Comparison of ENCODE assay signal across 9 cellular contexts in the genomic region with DNA sequence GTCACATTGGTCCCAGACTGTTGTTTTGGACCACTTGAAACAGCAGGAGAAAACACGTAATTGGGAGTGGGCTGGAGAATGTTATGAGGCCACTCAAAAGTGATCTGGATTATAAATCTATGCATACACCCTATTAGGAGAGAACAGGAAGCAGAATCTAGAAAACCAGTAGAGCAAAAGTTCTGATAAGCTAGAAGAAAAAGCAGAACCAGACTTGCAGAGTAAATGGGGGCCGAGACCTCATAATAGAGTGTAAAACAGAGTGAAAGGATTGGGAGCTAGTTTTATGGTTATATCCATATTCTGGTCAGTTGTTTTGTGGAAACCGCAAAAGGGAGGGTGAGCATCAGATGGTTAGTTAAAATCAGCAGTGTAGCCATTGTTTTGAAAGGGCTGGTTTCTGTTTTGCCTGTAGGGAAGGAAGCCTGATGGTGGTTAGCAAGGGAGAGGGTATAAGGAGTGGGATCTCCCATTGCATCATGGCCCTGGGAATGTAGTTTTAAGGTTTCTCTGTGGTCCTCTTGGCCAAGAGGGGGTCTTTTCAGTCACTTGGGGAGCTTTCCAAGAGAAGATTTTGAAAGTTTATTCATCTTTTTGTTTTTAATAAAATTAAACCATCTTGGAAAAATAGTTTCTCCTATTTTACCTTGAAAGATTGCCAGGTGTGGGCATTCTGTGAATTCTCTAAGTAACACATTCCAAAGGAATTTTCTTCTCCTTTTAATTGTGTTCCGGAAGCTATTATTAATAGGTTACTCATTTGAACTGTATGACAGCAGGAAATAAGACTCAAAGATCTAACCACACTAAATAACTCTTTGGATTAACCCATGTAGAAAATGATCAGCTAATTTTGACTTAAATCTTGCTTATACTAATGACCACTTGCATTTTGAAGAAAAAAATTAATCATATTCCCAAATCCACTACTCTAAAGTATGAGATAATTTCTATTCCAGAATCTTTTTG. TPM values are rescaled to one million over a fixed set of nuclear protein-coding genes. Genes with fewer than 3 reads are reported as not detected.
DNase-seq lines count a peak whose midpoint lies in the region; ATAC-seq, FAIRE-seq and TF ChIP-seq lines count a peak whose summit lies in the region.
"Had no signal": no experiment of that assay in that cellular context is flagged by ENCODE, and none has a peak within 500 bp of the region (broad histone marks: within the 10 kb centered on the region; RNA-seq: fewer than 3 reads in every experiment).

No MANE protein-coding gene starts in this region.

- H3K4me3 ChIP-seq in small intestine (ENCODE audit: low read depth in 1 of 2, low read length in 2 of 2): no peak overlapping the region
- H3K4me3 ChIP-seq: psoas muscle had no signal

- peak overlapping the region; percentile 93 for H3K27ac ChIP-seq in epithelial cell of prostate
- no peak overlapping the region for H3K27ac ChIP-seq in small intestine (ENCODE audit: low read depth in 1 of 2, low read length in 1 of 2)
- H3K27ac ChIP-seq: psoas muscle had no signal

- no peaks in the 10 kb centered on the region for H3K4me1 ChIP-seq in small intestine (ENCODE audit: control insufficient read depth in 2 of 2, insufficient read depth in 1 of 2, low read depth in 1 of 2, low read length in 1 of 2)
- H3K4me1 ChIP-seq: psoas muscle had no signal

- H3K9me3 Mint-ChIP-seq in HFFc6: no peaks in the 10 kb centered on the region
- no peaks in the 10 kb centered on the region for H3K9me3 Mint-ChIP-seq in activated T-helper 17 cell treated with anti-CD3 and anti-CD28 coated beads, Interleukin-2, amount 50 U/mL, for 72 hours

- ATAC-seq in activated T-helper 17 cell treated with anti-CD3 and anti-CD28 coated beads, Interleukin-2, amount 50 U/mL, for 72 hours (replicated peaks): no peak
- ATAC-seq: psoas muscle had no signal

- no peaks in the 10 kb centered on the region for H3K27me3 ChIP-seq in small intestine (ENCODE audit: control insufficient read depth in 2 of 2, insufficient read depth in 2 of 2, low read length in 2 of 2)

- H3K27me3 Mint-ChIP-seq in HFFc6 (ENCODE audit: insufficient read depth): no peaks in the 10 kb centered on the region; the same call in 1 of the 2 replicates
- no peaks in the 10 kb centered on the region for H3K27me3 Mint-ChIP-seq in activated T-helper 17 cell treated with anti-CD3 and anti-CD28 coated beads, Interleukin-2, amount 50 U/mL, for 72 hours

- peak overlapping the region; percentile 72 for H3K27ac Mint-ChIP-seq in HFFc6
- no peak overlapping the region for H3K27ac Mint-ChIP-seq in activated T-helper 17 cell treated with anti-CD3 and anti-CD28 coated beads, Interleukin-2, amount 50 U/mL, for 72 hours

- peak overlapping the region; percentile 35 for H3K4me3 Mint-ChIP-seq in HFFc6
- H3K4me3 Mint-ChIP-seq in activated T-helper 17 cell treated with anti-CD3 and anti-CD28 coated beads, Interleukin-2, amount 50 U/mL, for 72 hours: no peak overlapping the region

- TF ChIP-seq CTCF in HFFc6 (IDR thresholded peaks at IDR 0.05): no peak

- WGBS in small intestine, 3 donors: 64 to 70% (median 69%) methylated on average over 4 of the region's 4 CpGs

- H3K36me3 ChIP-seq in small intestine (ENCODE audit: control insufficient read depth in 2 of 2, insufficient read depth in 2 of 2, low read length in 2 of 2): no peaks in the 10 kb centered on the region

- intact Hi-C loops in cardiac septum (cut with DNase I): no loop called here

- H3K36me3 Mint-ChIP-seq in HFFc6 (ENCODE audit: low read depth): no peaks in the 10 kb centered on the region; the same call in 1 of the 2 replicates
- H3K36me3 Mint-ChIP-seq in activated T-helper 17 cell treated with anti-CD3 and anti-CD28 coated beads, Interleukin-2, amount 50 U/mL, for 72 hours (ENCODE audit: low read depth): no peaks in the 10 kb centered on the region

- H3K9me3 ChIP-seq in small intestine (ENCODE audit: control insufficient read depth, low read depth): no peaks in the 10 kb centered on the region
- H3K9me3 ChIP-seq: psoas muscle had no signal

- no peak for FAIRE-seq in small intestine (lab: Jason Lieb, UNC)

- peaks cover 29% of the 10 kb centered on the region for H3K4me1 Mint-ChIP-seq in HFFc6 (ENCODE audit: low read depth)
- peaks cover 5% of the 10 kb centered on the region for H3K4me1 Mint-ChIP-seq in activated T-helper 17 cell treated with anti-CD3 and anti-CD28 coated beads, Interleukin-2, amount 50 U/mL, for 72 hours

- DNase-seq in HFFc6: no peak
- peak; percentile 79 for DNase-seq in RPMI7951 (ENCODE audit: low read depth)
- no peak for DNase-seq in epithelial cell of prostate (ENCODE audit: low read depth, low spot score)
- peak; percentile 39 for DNase-seq in small intestine
- no peak for DNase-seq in NCI-H1694 treated with DMSO at 0.1 percent for 48 hours (lab: John Stamatoyannopoulos, UW)
- no peak for DNase-seq in cardiac septum (ENCODE audit: low spot score)
- DNase-seq: activated CD8-positive, alpha-beta memory T cell treated with anti-CD3 and anti-CD28 coated beads, Interleukin-2, amount 50 U/mL, for 48 hours; psoas muscle had no signal

RNA-seq across cellular contexts. Expression of a gene that starts 17.3 kb away (rescaled TPM):
- 100 to 1,000 TPM; 132 to 210 (median 179) TPM for total RNA-seq in HFFc6 (2021; fragmentation: NEBNext Ultra II Directional; extraction: Animal tissue kit (Norgen Biotek cat#: 25700))
- total RNA-seq in RPMI7951 (2014; rRNA removed; shearing (Covaris generic)): 97.7 and 116 TPM in 2 replicates
- polyA plus RNA-seq in small intestine: 100 to 1,000 TPM in 2 of 3 donors, 10 to 100 TPM in 1; 78.9 to 136 (median 125) TPM
- total RNA-seq in activated T-helper 17 cell treated with anti-CD3 and anti-CD28 coated beads, Interleukin-2, amount 50 U/mL, for 72 hours: 100 to 1,000 TPM; 182 to 306 TPM
- 338 TPM for total RNA-seq in cardiac septum

Comparison
In these comparisons a context has a peak if more than half of its experiments do, and no peak if none do; other contexts are left out.
1. DNase-seq: peak in RPMI7951 (single experiment) and small intestine (single experiment); none in HFFc6 (single experiment), epithelial cell of prostate (single experiment), NCI-H1694 treated with DMSO at 0.1 percent for 48 hours (single experiment) and cardiac septum (single experiment).